Comparison of ENCODE assay signal across 1 cellular context in genomic region chr13:49792550-49793324, GRCh38.
A peak's percentile ranks its signal among the peaks of the same experiment; 100 is the strongest.
TF ChIP-seq lines count a peak whose summit lies in the region.

A gene with protein sequence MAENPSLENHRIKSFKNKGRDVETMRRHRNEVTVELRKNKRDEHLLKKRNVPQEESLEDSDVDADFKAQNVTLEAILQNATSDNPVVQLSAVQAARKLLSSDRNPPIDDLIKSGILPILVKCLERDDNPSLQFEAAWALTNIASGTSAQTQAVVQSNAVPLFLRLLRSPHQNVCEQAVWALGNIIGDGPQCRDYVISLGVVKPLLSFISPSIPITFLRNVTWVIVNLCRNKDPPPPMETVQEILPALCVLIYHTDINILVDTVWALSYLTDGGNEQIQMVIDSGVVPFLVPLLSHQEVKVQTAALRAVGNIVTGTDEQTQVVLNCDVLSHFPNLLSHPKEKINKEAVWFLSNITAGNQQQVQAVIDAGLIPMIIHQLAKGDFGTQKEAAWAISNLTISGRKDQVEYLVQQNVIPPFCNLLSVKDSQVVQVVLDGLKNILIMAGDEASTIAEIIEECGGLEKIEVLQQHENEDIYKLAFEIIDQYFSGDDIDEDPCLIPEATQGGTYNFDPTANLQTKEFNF (minus strand): TSS chr13:49792682. CDS start chr13:49792506, 176 bp downstream.

TF ChIP-seq in GM12878, 131 proteins besides CTCF, POLR2A, EP300 and RAD21 (continued from another document):
- TF ChIP-seq YY1 (IDR thresholded peaks at IDR 0.05; ENCODE audit: low read depth, low read length) (peak; percentile 21; the same call in 1 of the 2 replicates), HCFC1 (IDR thresholded peaks at IDR 0.05; ENCODE audit: low read length) (peak; percentile 77), CHD1 (IDR thresholded peaks at IDR 0.05; ENCODE audit: low read depth, low read length) (no peak), HDAC6 (IDR thresholded peaks at IDR 0.05; ENCODE audit: unreplicated experiment) (no peak), EZH2 (IDR thresholded peaks at IDR 0.05; ENCODE audit: borderline replicate concordance, control insufficient read depth, low read depth, low read length) (no peak), ZBED1 (IDR thresholded peaks at IDR 0.05; ENCODE audit: borderline replicate concordance) (no peak), SP1 (IDR thresholded peaks at IDR 0.05; ENCODE audit: low read depth, low read length) (no peak), POLR2AphosphoS2 (IDR thresholded peaks at IDR 0.05; ENCODE audit: low read depth, low read length) (peak; percentile 46; the same call in 1 of the 2 replicates), HSF1 (IDR thresholded peaks at IDR 0.05; ENCODE audit: low read depth, low read length) (0 out of 2 replicates have a peak, but pooled peaks have one; percentile 43), RB1 (IDR thresholded peaks at IDR 0.05; ENCODE audit: borderline replicate concordance) (peak; percentile 75; the same call in 1 of the 2 replicates), ZBTB40 (IDR thresholded peaks at IDR 0.05; ENCODE audit: borderline replicate concordance) (no peak), HDGF (IDR thresholded peaks at IDR 0.05) (peak; percentile 89), CREB1 (IDR thresholded peaks at IDR 0.05; ENCODE audit: low read depth) (peak; percentile 36; the same call in 1 of the 2 replicates), CHD2 (IDR thresholded peaks at IDR 0.05; ENCODE audit: borderline replicate concordance, low read depth, low read length) (0 out of 2 replicates have a peak, but pooled peaks have one; percentile 55), RFX5 (IDR thresholded peaks at IDR 0.05; ENCODE audit: low read depth, low read length) (peak; percentile 49; the same call in 1 of the 2 replicates), RCOR1 (conservative IDR thresholded peaks at IDR 0.05; ENCODE audit: low read depth, low read length) (0 out of 2 replicates have a peak, but pooled peaks have one; percentile 25), MYC (IDR thresholded peaks at IDR 0.05; ENCODE audit: insufficient read depth, insufficient read length, insufficient replicate concordance, low read length, severe bottlenecking) (no peak), JUND (IDR thresholded peaks at IDR 0.05; ENCODE audit: low read depth, low read length) (no peak), NKRF (conservative IDR thresholded peaks at IDR 0.05) (peak; percentile 45)
- TF ChIP-seq, protein P1, sequence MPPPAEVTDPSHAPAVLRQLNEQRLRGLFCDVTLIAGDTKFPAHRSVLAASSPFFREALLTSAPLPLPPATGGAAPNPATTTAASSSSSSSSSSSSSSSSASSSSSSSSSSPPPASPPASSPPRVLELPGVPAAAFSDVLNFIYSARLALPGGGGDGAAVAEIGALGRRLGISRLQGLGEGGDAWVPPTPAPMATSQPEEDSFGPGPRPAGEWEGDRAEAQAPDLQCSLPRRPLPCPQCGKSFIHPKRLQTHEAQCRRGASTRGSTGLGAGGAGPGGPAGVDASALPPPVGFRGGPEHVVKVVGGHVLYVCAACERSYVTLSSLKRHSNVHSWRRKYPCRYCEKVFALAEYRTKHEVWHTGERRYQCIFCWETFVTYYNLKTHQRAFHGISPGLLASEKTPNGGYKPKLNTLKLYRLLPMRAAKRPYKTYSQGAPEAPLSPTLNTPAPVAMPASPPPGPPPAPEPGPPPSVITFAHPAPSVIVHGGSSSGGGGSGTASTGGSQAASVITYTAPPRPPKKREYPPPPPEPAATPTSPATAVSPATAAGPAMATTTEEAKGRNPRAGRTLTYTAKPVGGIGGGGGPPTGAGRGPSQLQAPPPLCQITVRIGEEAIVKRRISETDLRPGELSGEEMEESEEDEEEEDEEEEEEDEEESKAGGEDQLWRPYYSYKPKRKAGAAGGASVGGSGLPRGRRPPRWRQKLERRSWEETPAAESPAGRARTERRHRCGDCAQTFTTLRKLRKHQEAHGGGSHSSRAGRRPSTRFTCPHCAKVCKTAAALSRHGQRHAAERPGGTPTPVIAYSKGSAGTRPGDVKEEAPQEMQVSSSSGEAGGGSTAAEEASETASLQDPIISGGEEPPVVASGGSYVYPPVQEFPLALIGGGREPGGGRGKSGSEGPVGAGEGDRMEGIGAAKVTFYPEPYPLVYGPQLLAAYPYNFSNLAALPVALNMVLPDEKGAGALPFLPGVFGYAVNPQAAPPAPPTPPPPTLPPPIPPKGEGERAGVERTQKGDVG (CRISPR knock-in tag; IDR thresholded peaks at IDR 0.05): no peak
- TF ChIP-seq, protein P2, sequence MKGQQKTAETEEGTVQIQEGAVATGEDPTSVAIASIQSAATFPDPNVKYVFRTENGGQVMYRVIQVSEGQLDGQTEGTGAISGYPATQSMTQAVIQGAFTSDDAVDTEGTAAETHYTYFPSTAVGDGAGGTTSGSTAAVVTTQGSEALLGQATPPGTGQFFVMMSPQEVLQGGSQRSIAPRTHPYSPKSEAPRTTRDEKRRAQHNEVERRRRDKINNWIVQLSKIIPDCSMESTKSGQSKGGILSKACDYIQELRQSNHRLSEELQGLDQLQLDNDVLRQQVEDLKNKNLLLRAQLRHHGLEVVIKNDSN (IDR thresholded peaks at IDR 0.05; ENCODE audit: borderline replicate concordance, extremely low read length, insufficient read depth, low read depth, low read length): peak; percentile 97
- TF ChIP-seq, protein P3, sequence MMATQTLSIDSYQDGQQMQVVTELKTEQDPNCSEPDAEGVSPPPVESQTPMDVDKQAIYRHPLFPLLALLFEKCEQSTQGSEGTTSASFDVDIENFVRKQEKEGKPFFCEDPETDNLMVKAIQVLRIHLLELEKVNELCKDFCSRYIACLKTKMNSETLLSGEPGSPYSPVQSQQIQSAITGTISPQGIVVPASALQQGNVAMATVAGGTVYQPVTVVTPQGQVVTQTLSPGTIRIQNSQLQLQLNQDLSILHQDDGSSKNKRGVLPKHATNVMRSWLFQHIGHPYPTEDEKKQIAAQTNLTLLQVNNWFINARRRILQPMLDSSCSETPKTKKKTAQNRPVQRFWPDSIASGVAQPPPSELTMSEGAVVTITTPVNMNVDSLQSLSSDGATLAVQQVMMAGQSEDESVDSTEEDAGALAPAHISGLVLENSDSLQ (IDR thresholded peaks at IDR 0.05): peak; percentile 48; the same call in 1 of the 2 replicates
- TF ChIP-seq, protein P4, sequence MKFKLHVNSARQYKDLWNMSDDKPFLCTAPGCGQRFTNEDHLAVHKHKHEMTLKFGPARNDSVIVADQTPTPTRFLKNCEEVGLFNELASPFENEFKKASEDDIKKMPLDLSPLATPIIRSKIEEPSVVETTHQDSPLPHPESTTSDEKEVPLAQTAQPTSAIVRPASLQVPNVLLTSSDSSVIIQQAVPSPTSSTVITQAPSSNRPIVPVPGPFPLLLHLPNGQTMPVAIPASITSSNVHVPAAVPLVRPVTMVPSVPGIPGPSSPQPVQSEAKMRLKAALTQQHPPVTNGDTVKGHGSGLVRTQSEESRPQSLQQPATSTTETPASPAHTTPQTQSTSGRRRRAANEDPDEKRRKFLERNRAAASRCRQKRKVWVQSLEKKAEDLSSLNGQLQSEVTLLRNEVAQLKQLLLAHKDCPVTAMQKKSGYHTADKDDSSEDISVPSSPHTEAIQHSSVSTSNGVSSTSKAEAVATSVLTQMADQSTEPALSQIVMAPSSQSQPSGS (IDR thresholded peaks at IDR 0.05; ENCODE audit: low read length): no peak
- TF ChIP-seq, protein P5, sequence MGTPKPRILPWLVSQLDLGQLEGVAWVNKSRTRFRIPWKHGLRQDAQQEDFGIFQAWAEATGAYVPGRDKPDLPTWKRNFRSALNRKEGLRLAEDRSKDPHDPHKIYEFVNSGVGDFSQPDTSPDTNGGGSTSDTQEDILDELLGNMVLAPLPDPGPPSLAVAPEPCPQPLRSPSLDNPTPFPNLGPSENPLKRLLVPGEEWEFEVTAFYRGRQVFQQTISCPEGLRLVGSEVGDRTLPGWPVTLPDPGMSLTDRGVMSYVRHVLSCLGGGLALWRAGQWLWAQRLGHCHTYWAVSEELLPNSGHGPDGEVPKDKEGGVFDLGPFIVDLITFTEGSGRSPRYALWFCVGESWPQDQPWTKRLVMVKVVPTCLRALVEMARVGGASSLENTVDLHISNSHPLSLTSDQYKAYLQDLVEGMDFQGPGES (IDR thresholded peaks at IDR 0.05): no peak
TF ChIP-seq in GM12878: peak in this region for 42.
